In the genomic region with DNA sequence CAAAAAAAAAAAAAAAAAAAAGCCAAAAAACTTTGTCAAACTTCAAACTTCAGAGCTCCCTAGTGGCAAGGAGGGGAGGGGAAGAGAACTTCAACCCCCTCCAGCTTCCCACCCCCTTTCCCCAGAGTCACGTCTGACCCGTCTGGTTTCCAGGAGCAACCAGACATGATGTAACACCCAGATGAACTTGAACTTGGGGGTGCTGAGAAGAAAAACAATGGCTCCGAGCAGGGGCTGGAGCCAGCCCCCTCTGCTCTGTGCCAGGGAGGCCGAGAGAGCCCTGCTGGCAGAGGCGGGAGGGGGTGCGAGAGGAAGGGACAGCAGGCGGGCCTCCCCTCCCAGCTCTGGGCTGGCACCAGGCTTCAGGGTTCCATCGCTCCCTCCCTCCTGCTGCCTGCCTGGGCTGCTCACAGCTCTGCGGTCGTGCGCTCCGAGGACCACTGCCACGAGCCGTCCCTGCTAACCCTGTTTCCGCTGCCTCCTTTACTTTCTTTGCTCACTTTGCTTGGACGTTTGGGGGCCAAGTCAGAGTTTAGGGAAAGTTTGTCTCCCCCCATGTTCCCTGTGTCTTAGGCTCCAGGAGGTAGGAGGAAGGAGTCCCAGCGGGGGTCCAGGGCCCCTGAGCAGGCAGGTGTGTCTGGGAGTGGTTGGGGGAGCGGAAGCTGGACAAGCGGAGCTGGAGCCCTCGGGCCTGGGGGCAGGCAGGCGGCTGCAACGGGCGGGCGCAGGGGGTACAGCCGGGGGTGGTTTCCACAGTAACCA, we compare ENCODE assay signal across 1 cellular context.
TF ChIP-seq lines count a peak whose summit lies in the region.

No MANE protein-coding gene starts in this region.

TF ChIP-seq in HepG2, 621 proteins besides CTCF, POLR2A, EP300 and RAD21:
- TF ChIP-seq, protein P1, sequence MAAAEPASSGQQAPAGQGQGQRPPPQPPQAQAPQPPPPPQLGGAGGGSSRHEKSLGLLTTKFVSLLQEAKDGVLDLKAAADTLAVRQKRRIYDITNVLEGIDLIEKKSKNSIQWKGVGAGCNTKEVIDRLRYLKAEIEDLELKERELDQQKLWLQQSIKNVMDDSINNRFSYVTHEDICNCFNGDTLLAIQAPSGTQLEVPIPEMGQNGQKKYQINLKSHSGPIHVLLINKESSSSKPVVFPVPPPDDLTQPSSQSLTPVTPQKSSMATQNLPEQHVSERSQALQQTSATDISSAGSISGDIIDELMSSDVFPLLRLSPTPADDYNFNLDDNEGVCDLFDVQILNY (CRISPR knock-in tag; conservative IDR thresholded peaks at IDR 0.05), result no peak
- TF ChIP-seq ZNF235 (CRISPR knock-in tag; IDR thresholded peaks at IDR 0.05; ENCODE audit: borderline replicate concordance), result no peak
- TF ChIP-seq ZNF713 (CRISPR knock-in tag; IDR thresholded peaks at IDR 0.05), result no peak
- TF ChIP-seq SKI (IDR thresholded peaks at IDR 0.05; ENCODE audit: partially characterized antibody), result peak; percentile 51
- TF ChIP-seq, protein P2, sequence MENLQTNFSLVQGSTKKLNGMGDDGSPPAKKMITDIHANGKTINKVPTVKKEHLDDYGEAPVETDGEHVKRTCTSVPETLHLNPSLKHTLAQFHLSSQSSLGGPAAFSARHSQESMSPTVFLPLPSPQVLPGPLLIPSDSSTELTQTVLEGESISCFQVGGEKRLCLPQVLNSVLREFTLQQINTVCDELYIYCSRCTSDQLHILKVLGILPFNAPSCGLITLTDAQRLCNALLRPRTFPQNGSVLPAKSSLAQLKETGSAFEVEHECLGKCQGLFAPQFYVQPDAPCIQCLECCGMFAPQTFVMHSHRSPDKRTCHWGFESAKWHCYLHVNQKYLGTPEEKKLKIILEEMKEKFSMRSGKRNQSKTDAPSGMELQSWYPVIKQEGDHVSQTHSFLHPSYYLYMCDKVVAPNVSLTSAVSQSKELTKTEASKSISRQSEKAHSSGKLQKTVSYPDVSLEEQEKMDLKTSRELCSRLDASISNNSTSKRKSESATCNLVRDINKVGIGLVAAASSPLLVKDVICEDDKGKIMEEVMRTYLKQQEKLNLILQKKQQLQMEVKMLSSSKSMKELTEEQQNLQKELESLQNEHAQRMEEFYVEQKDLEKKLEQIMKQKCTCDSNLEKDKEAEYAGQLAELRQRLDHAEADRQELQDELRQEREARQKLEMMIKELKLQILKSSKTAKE (CRISPR knock-in tag; IDR thresholded peaks at IDR 0.05; ENCODE audit: borderline replicate concordance), result peak; percentile 62
- TF ChIP-seq RARA (CRISPR knock-in tag; IDR thresholded peaks at IDR 0.05), result 0 out of 2 replicates have a peak, but pooled peaks have one; percentile 13
- TF ChIP-seq NCOR1 (IDR thresholded peaks at IDR 0.05; ENCODE audit: borderline replicate concordance, low read length), result peak; percentile 74; the same call in 1 of the 2 replicates
- TF ChIP-seq ZNF317 (CRISPR knock-in tag; IDR thresholded peaks at IDR 0.05), result peak; percentile 68; the same call in 1 of the 2 replicates
- TF ChIP-seq, protein P3, sequence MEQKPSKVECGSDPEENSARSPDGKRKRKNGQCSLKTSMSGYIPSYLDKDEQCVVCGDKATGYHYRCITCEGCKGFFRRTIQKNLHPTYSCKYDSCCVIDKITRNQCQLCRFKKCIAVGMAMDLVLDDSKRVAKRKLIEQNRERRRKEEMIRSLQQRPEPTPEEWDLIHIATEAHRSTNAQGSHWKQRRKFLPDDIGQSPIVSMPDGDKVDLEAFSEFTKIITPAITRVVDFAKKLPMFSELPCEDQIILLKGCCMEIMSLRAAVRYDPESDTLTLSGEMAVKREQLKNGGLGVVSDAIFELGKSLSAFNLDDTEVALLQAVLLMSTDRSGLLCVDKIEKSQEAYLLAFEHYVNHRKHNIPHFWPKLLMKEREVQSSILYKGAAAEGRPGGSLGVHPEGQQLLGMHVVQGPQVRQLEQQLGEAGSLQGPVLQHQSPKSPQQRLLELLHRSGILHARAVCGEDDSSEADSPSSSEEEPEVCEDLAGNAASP (CRISPR knock-in tag; IDR thresholded peaks at IDR 0.05; ENCODE audit: borderline replicate concordance), result no peak
- no peak for TF ChIP-seq ZNF616 (CRISPR knock-in tag; IDR thresholded peaks at IDR 0.05; ENCODE audit: low read depth)
